ENCODE assay signal across 8 cellular contexts in the genomic region with DNA sequence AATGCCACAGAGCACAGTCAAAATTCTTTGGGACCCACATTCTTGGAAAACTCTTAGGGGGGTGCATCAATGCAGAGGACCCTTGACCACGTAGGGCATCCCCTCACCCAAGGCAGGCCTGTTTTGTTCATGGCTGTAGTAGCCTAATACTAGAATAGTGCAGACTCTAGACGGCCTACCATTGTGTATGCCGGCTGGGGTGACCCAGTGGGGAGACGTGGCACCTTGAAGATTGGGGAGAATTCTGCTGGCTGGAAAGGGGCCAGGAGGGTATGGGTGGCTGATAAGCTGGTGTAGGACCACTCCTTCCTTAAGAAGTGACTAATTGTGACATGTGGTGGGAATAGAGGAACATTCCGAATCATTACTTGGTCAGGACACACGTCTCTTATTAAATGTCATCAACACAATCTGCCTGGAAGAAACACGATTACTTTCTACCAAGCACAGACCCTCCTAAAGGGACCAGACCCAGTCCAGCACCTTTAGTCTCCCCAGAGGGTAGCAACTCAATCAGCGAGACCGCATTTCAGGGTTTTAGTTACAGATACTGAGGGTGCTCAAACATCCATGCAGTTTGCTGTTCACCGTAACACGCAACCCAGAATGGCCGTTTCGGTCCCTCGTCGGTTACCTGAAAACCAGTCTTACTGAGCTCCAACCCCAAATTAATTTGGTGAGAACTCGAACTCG. TPM values are rescaled to one million over a fixed set of nuclear protein-coding genes. Genes with fewer than 3 reads are reported as not detected.
A peak's percentile ranks its signal among the peaks of the same experiment; 100 is the strongest.
DNase-seq lines count a peak whose midpoint lies in the region; ATAC-seq and TF ChIP-seq lines count a peak whose summit lies in the region.

No MANE protein-coding gene starts in this region.

- H3K9me3 ChIP-seq in SK-N-MC (ENCODE audit: low read depth, low read length) (no peaks in the 10 kb centered on the region), gastrocnemius medialis (no peaks in the 10 kb centered on the region)

- H3K27me3 ChIP-seq in gastrocnemius medialis = no peaks in the 10 kb centered on the region

- H3K36me3 ChIP-seq in SK-N-MC (ENCODE audit: insufficient read depth, low read length) (no peaks in the 10 kb centered on the region), gastrocnemius medialis (no peaks in the 10 kb centered on the region)

- intact Hi-C loops in gastrocnemius medialis (cut with DNase I; ENCODE audit: low total_unique reads) = loop anchor here (5.0 kb wide), 3 partner anchors 162 to 1503 kb away; a partner anchor contains a TSS

- ATAC-seq in GM18505 (IDR thresholded peaks at IDR 0.05; ENCODE audit: unreplicated experiment) = no peak
- ATAC-seq in gastrocnemius medialis = no peak
- ATAC-seq in HG02610 (IDR thresholded peaks at IDR 0.05; ENCODE audit: unreplicated experiment) = no peak

- in situ Hi-C loops in gastrocnemius medialis (cut with MboI; ENCODE audit: low sequenced_read_pairs in 4 of 4) = loop anchor here (5.0 to 25.0 kb wide), 4 partner anchors 110 to 363 kb away; no protein-coding TSS in a partner anchor

- H3K27ac ChIP-seq in SK-N-MC = no peak overlapping the region
- H3K27ac ChIP-seq in gastrocnemius medialis = peak overlapping the region; percentile 93 to 99 (median 98)

- H3K4me3 ChIP-seq in SK-N-MC = peak overlapping the region; percentile 90
- peak overlapping the region; percentile 57 for H3K4me3 ChIP-seq in fibroblast of mammary gland (ENCODE audit: control insufficient read depth, low read depth, low read length)
- H3K4me3 ChIP-seq in gastrocnemius medialis = peak overlapping the region; percentile 72 to 97 (median 88)

- TF ChIP-seq POLR2A in GM18505 (IDR thresholded peaks at IDR 0.05; ENCODE audit: borderline replicate concordance, extremely low read depth, insufficient read depth, insufficient read length) (peak; percentile 8), gastrocnemius medialis (IDR thresholded peaks at IDR 0.05) (no peak)

- no peak for DNase-seq in SK-N-MC (ENCODE audit: low read depth, low spot score)
- no peak for DNase-seq in fibroblast of mammary gland (ENCODE audit: low read depth)
- DNase-seq in gastrocnemius medialis = no peak
- no peak for DNase-seq in NK-92 treated with Interleukin-12 subunit alpha and Interleukin-12 subunit beta, amount 100 ng/mL, for 24 hours (lab: John Stamatoyannopoulos, UW)
- no peak for DNase-seq in dedifferentiated amniotic fluid mesenchymal stem cell (ENCODE audit: extremely low spot score)
- no peak for DNase-seq in NCI-H748 (lab: John Stamatoyannopoulos, UW; ENCODE audit: unreplicated experiment)

- peaks cover 16 to 20% of the 10 kb centered on the region in 2 donors for H3K4me1 ChIP-seq in gastrocnemius medialis

- TF ChIP-seq CTCF in fibroblast of mammary gland (conservative IDR thresholded peaks at IDR 0.05; ENCODE audit: control insufficient read depth, insufficient read depth, low read depth, low read length) = no peak
- TF ChIP-seq CTCF in gastrocnemius medialis (IDR thresholded peaks at IDR 0.05 in 4 of 5, conservative IDR thresholded peaks at IDR 0.05 in 1 of 5) = no peak

- H3K9ac ChIP-seq in SK-N-MC (ENCODE audit: insufficient read length) = no peak overlapping the region

RNA-seq across cellular contexts. Expression of a gene that starts 1.8 kb away (rescaled TPM):
- 10 to 100 TPM; 18.3 to 50.2 (median 32.9) TPM for total RNA-seq in gastrocnemius medialis
